8 cellular contexts compared by ENCODE assay signal in genomic region chr4:186472948-186473347, GRCh38.
DNase-seq lines count a peak whose midpoint lies in the region; ATAC-seq, FAIRE-seq and TF ChIP-seq lines count a peak whose summit lies in the region.

No MANE protein-coding gene starts in this region.

- no peak overlapping the region for H2BK5ac ChIP-seq in neuronal stem cell (ENCODE audit: low read length)

- H3K79me1 ChIP-seq in neuronal stem cell (ENCODE audit: low read depth, low read length): no peaks in the 10 kb centered on the region

- H3K9me3 Mint-ChIP-seq in activated CD8-positive, alpha-beta memory T cell treated with anti-CD3 and anti-CD28 coated beads, Interleukin-2, amount 10 ng/mL, durations not matched to agents 7 days and 5 days (ENCODE audit: low read depth): no peaks in the 10 kb centered on the region
- no peaks in the 10 kb centered on the region for H3K9me3 Mint-ChIP-seq in effector memory CD8-positive, alpha-beta T cell

- DNase-seq in ELF-1 (ENCODE audit: low read depth, low spot score): peak; percentile 68
- DNase-seq in NAMALWA (ENCODE audit: low spot score): peak; percentile 15
- DNase-seq in dermis blood vessel endothelial cell: peak; percentile 20
- peak; percentile 17 for DNase-seq in neuronal stem cell (ENCODE audit: low spot score)
- no peak for DNase-seq in GM12891 (ENCODE audit: insufficient read length, low spot score)
- DNase-seq in activated CD8-positive, alpha-beta memory T cell treated with anti-CD3 and anti-CD28 coated beads, Interleukin-2, amount 10 ng/mL, durations not matched to agents 7 days and 5 days: no peak
- DNase-seq in effector memory CD8-positive, alpha-beta T cell: no peak
- DNase-seq in NCI-H1930 (lab: John Stamatoyannopoulos, UW): no peak

- no peaks in the 10 kb centered on the region for H3K27me3 Mint-ChIP-seq in activated CD8-positive, alpha-beta memory T cell treated with anti-CD3 and anti-CD28 coated beads, Interleukin-2, amount 10 ng/mL, durations not matched to agents 7 days and 5 days
- peaks cover 0 to 9% of the 10 kb centered on the region in 2 donors for H3K27me3 Mint-ChIP-seq in effector memory CD8-positive, alpha-beta T cell

- no peak for TF ChIP-seq POLR2A in GM12891 (IDR thresholded peaks at IDR 0.05; ENCODE audit: low read depth, low read length)

- no peak overlapping the region for H3K27ac Mint-ChIP-seq in activated CD8-positive, alpha-beta memory T cell treated with anti-CD3 and anti-CD28 coated beads, Interleukin-2, amount 10 ng/mL, durations not matched to agents 7 days and 5 days
- H3K27ac Mint-ChIP-seq in effector memory CD8-positive, alpha-beta T cell: no peak overlapping the region

- H3K18ac ChIP-seq in neuronal stem cell (ENCODE audit: low read length): no peak overlapping the region

- CTCF ChIA-PET in activated CD8-positive, alpha-beta memory T cell treated with anti-CD3 and anti-CD28 coated beads, Interleukin-2, amount 10 ng/mL, durations not matched to agents 7 days and 5 days (lab: Charles Lee): interaction anchor here (1.0 kb wide), 1 partner anchor 10 kb away, joined by 3 read pairs; no protein-coding TSS in a partner anchor

- FAIRE-seq in GM12891 (lab: Jason Lieb, UNC): no peak

- H2BK120ac ChIP-seq in neuronal stem cell (ENCODE audit: low read depth, low read length): no peak overlapping the region

- H4K91ac ChIP-seq in neuronal stem cell (ENCODE audit: low read depth, low read length, poor library complexity): no peak overlapping the region

- H3K4ac ChIP-seq in neuronal stem cell (ENCODE audit: low read length): no peak overlapping the region

- H4K8ac ChIP-seq in neuronal stem cell (ENCODE audit: low read depth, low read length): no peak overlapping the region

- H3K4me1 ChIP-seq in neuronal stem cell (ENCODE audit: control insufficient read depth in 2 of 2, insufficient read depth in 1 of 2, low read depth in 1 of 2, low read length in 2 of 2): peaks cover 0 to 1% of the 10 kb centered on the region in 2 donors

- no peak overlapping the region for H3K4me3 ChIP-seq in neuronal stem cell (ENCODE audit: low read length in 2 of 2)

- H3K9me3 ChIP-seq in neuronal stem cell (replicated peaks in 1 of 2; ENCODE audit: control insufficient read depth in 2 of 2, insufficient read depth in 1 of 2, low read depth in 1 of 2, low read length in 2 of 2): no peaks in the 10 kb centered on the region

- H3K36me3 ChIP-seq in neuronal stem cell (replicated peaks in 1 of 2; ENCODE audit: control insufficient read depth in 2 of 2, insufficient read depth in 2 of 2, low read length in 2 of 2): no peaks in the 10 kb centered on the region

- no peak overlapping the region for H3K23ac ChIP-seq in neuronal stem cell (ENCODE audit: low read depth, low read length, poor library complexity)

- peaks cover 0 to 9% (median 0%) of the 10 kb centered on the region in 3 experiments for H3K27me3 ChIP-seq in neuronal stem cell (ENCODE audit: control insufficient read depth in 3 of 3, insufficient read depth in 3 of 3, low read depth in 1 of 3, low read length in 3 of 3)

- no peaks in the 10 kb centered on the region for H3K4me1 Mint-ChIP-seq in activated CD8-positive, alpha-beta memory T cell treated with anti-CD3 and anti-CD28 coated beads, Interleukin-2, amount 10 ng/mL, durations not matched to agents 7 days and 5 days
- H3K4me1 Mint-ChIP-seq in effector memory CD8-positive, alpha-beta T cell (ENCODE audit: low read depth in 2 of 2): no peaks in the 10 kb centered on the region

- no peaks in the 10 kb centered on the region for H3K36me3 Mint-ChIP-seq in activated CD8-positive, alpha-beta memory T cell treated with anti-CD3 and anti-CD28 coated beads, Interleukin-2, amount 10 ng/mL, durations not matched to agents 7 days and 5 days
- peaks cover 3% of the 10 kb centered on the region for H3K36me3 Mint-ChIP-seq in effector memory CD8-positive, alpha-beta T cell (ENCODE audit: insufficient read depth)

- no peak overlapping the region for H3K9ac ChIP-seq in neuronal stem cell (ENCODE audit: low read depth, low read length, poor library complexity)

- no peak for ATAC-seq in activated CD8-positive, alpha-beta memory T cell treated with anti-CD3 and anti-CD28 coated beads, Interleukin-2, amount 10 ng/mL, durations not matched to agents 7 days and 5 days
- ATAC-seq in effector memory CD8-positive, alpha-beta T cell (replicated peaks): no peak

- no peak overlapping the region for H3K27ac ChIP-seq in neuronal stem cell (replicated peaks; ENCODE audit: low read length)

- H2BK12ac ChIP-seq in neuronal stem cell (ENCODE audit: low read length): no peak overlapping the region

- H3K4me3 Mint-ChIP-seq in activated CD8-positive, alpha-beta memory T cell treated with anti-CD3 and anti-CD28 coated beads, Interleukin-2, amount 10 ng/mL, durations not matched to agents 7 days and 5 days: no peak overlapping the region
- H3K4me3 Mint-ChIP-seq in effector memory CD8-positive, alpha-beta T cell: no peak overlapping the region

- H3K4me2 ChIP-seq in neuronal stem cell (ENCODE audit: insufficient read depth, low read length, poor library complexity, severe bottlenecking): no peak overlapping the region

- no peak overlapping the region for H2AK5ac ChIP-seq in neuronal stem cell (ENCODE audit: low read depth, low read length)

- H2BK15ac ChIP-seq in neuronal stem cell (ENCODE audit: low read length): no peak overlapping the region

- H2AFZ ChIP-seq in neuronal stem cell (ENCODE audit: low read length): no peak overlapping the region

- H3K14ac ChIP-seq in neuronal stem cell (ENCODE audit: low read length): no peak overlapping the region

- no CpG with 5 or more reads among the region's 4 CpGs for WGBS in neuronal stem cell (ENCODE audit: extremely low coverage in 2 of 2, insufficient read length in 2 of 2, insufficient replicate concordance in 1 of 2), 2 donors

TF ChIP-seq in GM12891, 5 proteins besides CTCF, POLR2A, EP300 and RAD21:
- TF ChIP-seq TAF1 (IDR thresholded peaks at IDR 0.05; ENCODE audit: low read depth, low read length) (no peak), SPI1 (IDR thresholded peaks at IDR 0.05; ENCODE audit: low read depth, low read length) (no peak), POLR2AphosphoS5 (IDR thresholded peaks at IDR 0.05; ENCODE audit: low read depth, low read length) (no peak), PAX5 (IDR thresholded peaks at IDR 0.05; ENCODE audit: insufficient read depth, low read length, severe bottlenecking) (no peak), POU2F2 (IDR thresholded peaks at IDR 0.05; ENCODE audit: low read depth, low read length) (no peak)

Comparison
In these comparisons a context has a peak if more than half of its experiments do, and no peak if none do; other contexts are left out.
1. DNase-seq: peak in ELF-1 (single experiment), NAMALWA (single experiment), dermis blood vessel endothelial cell (single experiment) and neuronal stem cell (single experiment); none in GM12891 (single experiment), activated CD8-positive, alpha-beta memory T cell treated with anti-CD3 and anti-CD28 coated beads, Interleukin-2, amount 10 ng/mL, durations not matched to agents 7 days and 5 days (single experiment), effector memory CD8-positive, alpha-beta T cell (0 of 3) and NCI-H1930 (0 of 2).